27 cellular contexts compared by ENCODE assay signal in genomic region chr11:17012179-17012578, GRCh38. TPM values are rescaled to one million over a fixed set of nuclear protein-coding genes. Genes with fewer than 3 reads are reported as not detected.
DNase-seq lines count a peak whose midpoint lies in the region; ATAC-seq, FAIRE-seq and TF ChIP-seq lines count a peak whose summit lies in the region.
"Had no signal": no experiment of that assay in that cellular context is flagged by ENCODE, and none has a peak within 500 bp of the region (broad histone marks: within the 10 kb centered on the region; RNA-seq: fewer than 3 reads in every experiment).

No MANE protein-coding gene starts in this region.

- TF ChIP-seq POLR2A in sigmoid colon (IDR thresholded peaks at IDR 0.05) = no peak

- H3K36me3 Mint-ChIP-seq in astrocyte (ENCODE audit: low read depth, unreplicated experiment) = no peaks in the 10 kb centered on the region
- H3K36me3 Mint-ChIP-seq: stimulated activated memory B cell treated with anti-CD40 and anti-IgM and Interleukin-4, amounts not matched to agents 10 μg/mL and 1 μg/mL and 100 μg/mL, for 72 hours had no signal

- H2AFZ ChIP-seq in astrocyte (ENCODE audit: low read depth, low read length) (no peak overlapping the region), smooth muscle cell (ENCODE audit: low read depth) (no peak overlapping the region)

- peaks cover 2% of the 10 kb centered on the region for H3K4me1 Mint-ChIP-seq in astrocyte (ENCODE audit: low read depth, unreplicated experiment)

- no peaks in the 10 kb centered on the region for H3K79me2 ChIP-seq in astrocyte (ENCODE audit: insufficient read depth, low read length)
- H3K79me2 ChIP-seq in smooth muscle cell (ENCODE audit: low read depth) = no peaks in the 10 kb centered on the region

- no peak for FAIRE-seq in astrocyte (lab: Jason Lieb, UNC)
- FAIRE-seq: keratinocyte had no signal

- TF ChIP-seq CTCF in HEK293 (tag by site-specific recombination; IDR thresholded peaks at IDR 0.05) = no peak
- TF ChIP-seq CTCF in astrocyte (IDR thresholded peaks at IDR 0.05; ENCODE audit: insufficient read depth, low read depth, low read length) = no peak
- TF ChIP-seq CTCF in smooth muscle cell (IDR thresholded peaks at IDR 0.05; ENCODE audit: borderline replicate concordance, insufficient read depth, poor library complexity, severe bottlenecking) = no peak
- TF ChIP-seq CTCF in sigmoid colon (IDR thresholded peaks at IDR 0.05) = no peak

- 58% methylated on average over 6 of the region's 6 CpGs for WGBS in smooth muscle cell (ENCODE audit: low lambda C conversion rate)
- 93 to 94% methylated on average over 6 of the region's 6 CpGs for WGBS in sigmoid colon, 2 donors

- no peak for ATAC-seq in HG02938 (IDR thresholded peaks at IDR 0.05; ENCODE audit: unreplicated experiment)
- ATAC-seq: activated CD4-positive, alpha-beta T cell treated with anti-CD3 and anti-CD28 coated beads for 36 hours; stimulated activated memory B cell treated with anti-CD40 and anti-IgM and Interleukin-4, amounts not matched to agents 10 μg/mL and 1 μg/mL and 100 μg/mL, for 72 hours had no signal

- intact Hi-C loops in sigmoid colon (cut with DNase I) = no loop called here

- no peak overlapping the region for H3K4me3 ChIP-seq in HEK293 (ENCODE audit: low read depth, low read length)
- no peak overlapping the region for H3K4me3 ChIP-seq in astrocyte (ENCODE audit: insufficient read depth, low read depth, low read length)
- H3K4me3 ChIP-seq in iPS-20b (ENCODE audit: low read length) = peak overlapping the region; percentile 89; the same call in 1 of the 2 replicates
- H3K4me3 ChIP-seq in smooth muscle cell = peak overlapping the region; percentile 64
- H3K4me3 ChIP-seq in sigmoid colon = no peak overlapping the region
- H3K4me3 ChIP-seq: BLaER1 treated with 17β-estradiol and CSF1 and Interleukin-3, amounts not matched to agents 10 nM and 100 nM; lung had no signal

- peak overlapping the region; percentile 95 for H3K4me2 ChIP-seq in astrocyte (ENCODE audit: low read length)
- no peak overlapping the region for H3K4me2 ChIP-seq in smooth muscle cell
- H3K4me2 ChIP-seq: BLaER1 treated with 17β-estradiol and CSF1 and Interleukin-3, amounts not matched to agents 10 nM and 100 nM had no signal

- no peak overlapping the region for H3K4me3 Mint-ChIP-seq in astrocyte (ENCODE audit: unreplicated experiment)
- H3K4me3 Mint-ChIP-seq: activated CD4-positive, alpha-beta T cell treated with anti-CD3 and anti-CD28 coated beads for 36 hours; activated naive CD8-positive, alpha-beta T cell treated with anti-CD3 and anti-CD28 coated beads, Interleukin-2, amount 50 U/mL, for 24 hours; stimulated activated memory B cell treated with anti-CD40 and anti-IgM and Interleukin-4, amounts not matched to agents 10 μg/mL and 1 μg/mL and 100 μg/mL, for 72 hours; T-helper 1 cell treated with Interleukin-12 subunit alpha and Interleukin-12 subunit beta and Interleukin-4 antibody, amounts not matched to agents 30 μg/mL and 1 μg/mL, for 36 hours had no signal

- H3K27me3 ChIP-seq in astrocyte (ENCODE audit: insufficient read depth, low read length) (peaks cover 18% of the 10 kb centered on the region), iPS-20b (ENCODE audit: insufficient read depth, low read length) (peaks cover 45% of the 10 kb centered on the region), smooth muscle cell (ENCODE audit: low read depth) (peaks cover 69% of the 10 kb centered on the region), sigmoid colon (peaks cover 3 to 24% (median 14%) of the 10 kb centered on the region in 3 donors)
- H3K27me3 ChIP-seq: testis had no signal

- no peaks in the 10 kb centered on the region for H3K9me3 ChIP-seq in HEK293 (ENCODE audit: control insufficient read depth, insufficient read depth, low read depth, low read length)
- no peaks in the 10 kb centered on the region for H3K9me3 ChIP-seq in astrocyte (ENCODE audit: insufficient read depth, low read depth, low read length)
- H3K9me3 ChIP-seq in iPS-20b (ENCODE audit: insufficient read depth, low read depth, low read length) = no peaks in the 10 kb centered on the region
- no peaks in the 10 kb centered on the region for H3K9me3 ChIP-seq in smooth muscle cell (replicated peaks; ENCODE audit: low read depth)
- H3K9me3 ChIP-seq in sigmoid colon = no peaks in the 10 kb centered on the region
- H3K9me3 ChIP-seq: psoas muscle, spleen, testis had no signal

- POLR2A ChIA-PET in HEK293 (lab: Yijun Ruan, JAX) = no interaction called here

- no peaks in the 10 kb centered on the region for H4K20me1 ChIP-seq in astrocyte (ENCODE audit: insufficient read depth, low read length)
- no peaks in the 10 kb centered on the region for H4K20me1 ChIP-seq in smooth muscle cell (ENCODE audit: low read depth)

- H3K9ac ChIP-seq in astrocyte (ENCODE audit: low read length) = no peak overlapping the region
- H3K9ac ChIP-seq in iPS-20b (ENCODE audit: low read depth, low read length) = no peak overlapping the region
- H3K9ac ChIP-seq in smooth muscle cell (ENCODE audit: low read depth) = no peak overlapping the region
- H3K9ac ChIP-seq: BLaER1 treated with 17β-estradiol and CSF1 and Interleukin-3, amounts not matched to agents 10 nM and 100 nM had no signal

- peaks cover 5% of the 10 kb centered on the region for H3F3A ChIP-seq in smooth muscle cell (ENCODE audit: low read depth)

- H3K36me3 ChIP-seq in HEK293 (ENCODE audit: control insufficient read depth in 2 of 2, insufficient read depth in 1 of 2, low read length in 2 of 2) (peaks cover 0 to 2% of the 10 kb centered on the region in 2 experiments; a peak in 2 of 3 replicates), astrocyte (ENCODE audit: insufficient read depth, low read length) (no peaks in the 10 kb centered on the region), iPS-20b (ENCODE audit: insufficient read depth, low read depth, low read length) (no peaks in the 10 kb centered on the region), smooth muscle cell (ENCODE audit: low read depth) (no peaks in the 10 kb centered on the region), sigmoid colon (no peaks in the 10 kb centered on the region)
- H3K36me3 ChIP-seq: BLaER1 treated with 17β-estradiol and CSF1 and Interleukin-3, amounts not matched to agents 10 nM and 100 nM; spleen had no signal

- CTCF ChIA-PET in HEK293 (lab: Yijun Ruan, JAX) = no interaction called here

- no peak overlapping the region for H3K27ac Mint-ChIP-seq in astrocyte (ENCODE audit: unreplicated experiment)
- H3K27ac Mint-ChIP-seq: activated CD4-positive, alpha-beta T cell treated with anti-CD3 and anti-CD28 coated beads for 36 hours; activated naive CD8-positive, alpha-beta T cell treated with anti-CD3 and anti-CD28 coated beads, Interleukin-2, amount 50 U/mL, for 24 hours; stimulated activated memory B cell treated with anti-CD40 and anti-IgM and Interleukin-4, amounts not matched to agents 10 μg/mL and 1 μg/mL and 100 μg/mL, for 72 hours; T-helper 1 cell treated with Interleukin-12 subunit alpha and Interleukin-12 subunit beta and Interleukin-4 antibody, amounts not matched to agents 30 μg/mL and 1 μg/mL, for 36 hours had no signal

- no peak for DNase-seq in astrocyte (ENCODE audit: low read depth)
- DNase-seq in smooth muscle cell (lab: John Stamatoyannopoulos, UW; ENCODE audit: unreplicated experiment) = no peak
- DNase-seq in CD1c-positive myeloid dendritic cell (ENCODE audit: extremely low spot score) = no peak
- no peak for DNase-seq in COLO829 (ENCODE audit: low spot score)
- no peak for DNase-seq in sigmoid colon
- DNase-seq: activated gamma-delta T cell treated with Interleukin-2 at 50 U/mL for 16 hours; activated naive CD8-positive, alpha-beta T cell treated with anti-CD3 and anti-CD28 coated beads, Interleukin-2, amount 50 U/mL, for 24 hours; activated T-cell treated with anti-CD3 and anti-CD28 coated beads, Interleukin-2, amount 50 U/mL, for 1 hour; effector CD8-positive, alpha-beta T cell; foreskin melanocyte; KG1; NCI-H146; NCI-H524 treated with DMSO at 0.1 percent for 48 hours; psoas muscle; RPMI8226; spleen; stimulated activated CD4-positive, alpha-beta T cell treated with anti-CD3 and anti-CD28 coated beads, Interleukin-2, amount 100 ng/mL, for 48 hours; testis had no signal

- no peaks in the 10 kb centered on the region for H3K9me3 Mint-ChIP-seq in astrocyte (ENCODE audit: unreplicated experiment)
- H3K9me3 Mint-ChIP-seq: activated naive CD8-positive, alpha-beta T cell treated with anti-CD3 and anti-CD28 coated beads, Interleukin-2, amount 50 U/mL, for 24 hours; stimulated activated memory B cell treated with anti-CD40 and anti-IgM and Interleukin-4, amounts not matched to agents 10 μg/mL and 1 μg/mL and 100 μg/mL, for 72 hours; T-helper 1 cell treated with Interleukin-12 subunit alpha and Interleukin-12 subunit beta and Interleukin-4 antibody, amounts not matched to agents 30 μg/mL and 1 μg/mL, for 36 hours had no signal

- peaks cover 7% of the 10 kb centered on the region for H3K27me3 Mint-ChIP-seq in astrocyte (ENCODE audit: low read depth, unreplicated experiment)

- H3K4me1 ChIP-seq in HEK293 (ENCODE audit: control insufficient read depth, insufficient read depth, low read length) = no peaks in the 10 kb centered on the region; the same call in 1 of the 2 replicates
- peaks cover 17% of the 10 kb centered on the region for H3K4me1 ChIP-seq in astrocyte (ENCODE audit: insufficient read depth, low read length)
- H3K4me1 ChIP-seq in iPS-20b (ENCODE audit: insufficient read depth, low read length) = 0 out of 2 replicates have a peak, but pooled peaks cover 11% of the 10 kb centered on the region
- H3K4me1 ChIP-seq in smooth muscle cell (ENCODE audit: low read depth) = peaks cover 6% of the 10 kb centered on the region
- H3K4me1 ChIP-seq in sigmoid colon = peaks cover 0 to 16% (median 14%) of the 10 kb centered on the region in 4 donors
- H3K4me1 ChIP-seq: testis had no signal

- no peak for TF ChIP-seq EP300 in sigmoid colon (IDR thresholded peaks at IDR 0.05)

- H3K27ac ChIP-seq in HEK293 (ENCODE audit: extremely low read depth, low read depth, low read length) (no peak overlapping the region), astrocyte (ENCODE audit: low read depth, low read length) (no peak overlapping the region), iPS-20b (ENCODE audit: low read length) (no peak overlapping the region), smooth muscle cell (ENCODE audit: low read depth) (no peak overlapping the region), sigmoid colon (no peak overlapping the region)
- H3K27ac ChIP-seq: BLaER1 treated with 17β-estradiol and CSF1 and Interleukin-3, amounts not matched to agents 10 nM and 100 nM; psoas muscle; spleen; testis had no signal

TF ChIP-seq in HEK293, 187 proteins besides CTCF, POLR2A, EP300 and RAD21:
- TF ChIP-seq OVOL3 (tag by site-specific recombination; IDR thresholded peaks at IDR 0.05) = no peak
- TF ChIP-seq ZSCAN30 (tag by site-specific recombination; IDR thresholded peaks at IDR 0.05) = no peak
- TF ChIP-seq PRDM1 (tag by site-specific recombination; IDR thresholded peaks at IDR 0.05) = peak; percentile 21; the same call in 1 of the 2 replicates

RNA-seq across cellular contexts. Expression of gene PLEKHA7, which starts 2.0 kb away (rescaled TPM):
- total RNA-seq in astrocyte = 3.2 and 5.7 TPM in 2 replicates
- total RNA-seq in smooth muscle cell = 3.5 and 22.2 TPM in 2 replicates
- 0.19 and 7.8 TPM in 2 replicates for polyA plus RNA-seq in smooth muscle cell
- total RNA-seq in sigmoid colon = 10 to 100 TPM in 1 of 4 donors, 1 to 10 TPM in 3; 2.9 to 10.2 (median 4.2) TPM
- 10 to 100 TPM; 28.2 to 45.3 (median 41.3) TPM for polyA plus RNA-seq in sigmoid colon

Comparison
In these comparisons a context has a peak if more than half of its experiments do, and no peak if none do; other contexts are left out.
1. H3K4me3 ChIP-seq: peak in iPS-20b (single experiment) and smooth muscle cell (single experiment); none in HEK293 (single experiment), astrocyte (single experiment) and sigmoid colon (0 of 4).